10 cellular contexts compared by ENCODE assay signal in genomic region chr13:68927387-68928026, GRCh38.
DNase-seq lines count a peak whose midpoint lies in the region; ATAC-seq, FAIRE-seq and TF ChIP-seq lines count a peak whose summit lies in the region.
"Had no signal": no experiment of that assay in that cellular context is flagged by ENCODE, and none has a peak within 500 bp of the region (broad histone marks: within the 10 kb centered on the region; RNA-seq: fewer than 3 reads in every experiment).

No MANE protein-coding gene starts in this region.

- in situ Hi-C loops in transverse colon (cut with MboI; ENCODE audit: low pct_ligation_motif_present in 1 of 4, low pct_unique_long_range_greater_than_20kb in 1 of 4, low sequenced_read_pairs in 3 of 4): no loop called here

- 38 to 40% methylated on average over 2 of the region's 2 CpGs for WGBS in transverse colon (ENCODE audit: low coverage in 1 of 2), 2 donors

- intact Hi-C loops in endothelial cell of umbilical vein (cut with micrococcal nuclease): loop anchor here (1.0 to 10.0 kb wide), 3 partner anchors 397 to 623 kb away; no protein-coding TSS in a partner anchor
- intact Hi-C loops in transverse colon (cut with DNase I; ENCODE audit: low total_unique reads): no loop called here

- ATAC-seq in HG03342 (IDR thresholded peaks at IDR 0.05; ENCODE audit: unreplicated experiment) (no peak), GM18858 (IDR thresholded peaks at IDR 0.05; ENCODE audit: unreplicated experiment) (no peak)
- no peak for ATAC-seq in activated naive CD4-positive, alpha-beta T cell treated with anti-CD3 and anti-CD28 coated beads, Interleukin-2, amount 50 U/mL, for 72 hours

- BruUV-seq in endothelial cell of umbilical vein (replicated peaks; lab: Mats Ljungman, UMichigan): no TSS peak

- no peak overlapping the region for H3K9ac ChIP-seq in endothelial cell of umbilical vein (replicated peaks; ENCODE audit: extremely low read depth, insufficient read depth, low read length)
- H3K9ac ChIP-seq: BLaER1 had no signal

- H2AFZ ChIP-seq in endothelial cell of umbilical vein (ENCODE audit: low read depth, low read length): no peak overlapping the region

- H4K20me1 ChIP-seq in endothelial cell of umbilical vein (replicated peaks; ENCODE audit: control insufficient read depth, extremely low read depth, insufficient read depth, low read length): no peaks in the 10 kb centered on the region
- H4K20me1 ChIP-seq: BLaER1 had no signal

- H3K4me3 ChIP-seq in endothelial cell of umbilical vein (replicated peaks in 1 of 3; ENCODE audit: insufficient read depth in 1 of 3, low read depth in 1 of 3, low read length in 3 of 3): no peak overlapping the region
- H3K4me3 ChIP-seq in transverse colon: no peak overlapping the region
- H3K4me3 ChIP-seq: BLaER1 had no signal

- H3K36me3 ChIP-seq in endothelial cell of umbilical vein (ENCODE audit: control insufficient read depth in 2 of 2, extremely low read depth in 1 of 2, insufficient read depth in 2 of 2, low read length in 2 of 2) (no peaks in the 10 kb centered on the region), transverse colon (no peaks in the 10 kb centered on the region)
- H3K36me3 ChIP-seq: BLaER1 had no signal

- no peak for TF ChIP-seq POLR2A in endothelial cell of umbilical vein (IDR thresholded peaks at IDR 0.05; ENCODE audit: low read depth, low read length)
- no peak for TF ChIP-seq POLR2A in transverse colon (IDR thresholded peaks at IDR 0.05)

- no peak overlapping the region for H3K27ac Mint-ChIP-seq in activated naive CD4-positive, alpha-beta T cell treated with anti-CD3 and anti-CD28 coated beads, Interleukin-2, amount 50 U/mL, for 72 hours
- H3K27ac Mint-ChIP-seq: IgD-negative memory B cell had no signal

- TF ChIP-seq CTCF in endothelial cell of umbilical vein (IDR thresholded peaks at IDR 0.05; ENCODE audit: extremely low read depth in 1 of 2, insufficient read depth in 1 of 2, low read depth in 1 of 2, low read length in 2 of 2) (peak; percentile 15 to 23), transverse colon (IDR thresholded peaks at IDR 0.05) (no peak)

- H3K27ac ChIP-seq in endothelial cell of umbilical vein (ENCODE audit: insufficient read depth, low read depth, low read length): no peak overlapping the region
- H3K27ac ChIP-seq in transverse colon: no peak overlapping the region
- H3K27ac ChIP-seq: BLaER1 had no signal

- H3K4me1 ChIP-seq in endothelial cell of umbilical vein (ENCODE audit: control insufficient read depth, extremely low read depth, insufficient read depth, low read length) (no peaks in the 10 kb centered on the region), transverse colon (no peaks in the 10 kb centered on the region)
- H3K4me1 ChIP-seq: BLaER1 had no signal

- H3K9me3 Mint-ChIP-seq in activated naive CD4-positive, alpha-beta T cell treated with anti-CD3 and anti-CD28 coated beads, Interleukin-2, amount 50 U/mL, for 72 hours: peaks cover 10 to 14% of the 10 kb centered on the region in 2 donors
- H3K9me3 Mint-ChIP-seq: IgD-negative memory B cell had no signal

- H3K27me3 ChIP-seq in endothelial cell of umbilical vein (ENCODE audit: control insufficient read depth in 2 of 2, insufficient read depth in 2 of 2, low read length in 2 of 2): no peaks in the 10 kb centered on the region
- H3K27me3 ChIP-seq in transverse colon: no peaks in the 10 kb centered on the region
- H3K27me3 ChIP-seq: BLaER1 had no signal

- POLR2A ChIA-PET in endothelial cell of umbilical vein (lab: Charles Lee): no interaction called here

- dilution Hi-C loops in endothelial cell of umbilical vein (cut with MboI; ENCODE audit: extremely low pct_ligation_motif_present, low sequenced_read_pairs): no loop called here

- H3K79me2 ChIP-seq in endothelial cell of umbilical vein (ENCODE audit: control insufficient read depth, insufficient read depth, low read length): no peaks in the 10 kb centered on the region

- H3K36me3 Mint-ChIP-seq in activated naive CD4-positive, alpha-beta T cell treated with anti-CD3 and anti-CD28 coated beads, Interleukin-2, amount 50 U/mL, for 72 hours: no peaks in the 10 kb centered on the region
- H3K36me3 Mint-ChIP-seq: IgD-negative memory B cell had no signal

- no peaks in the 10 kb centered on the region for H3K9me1 ChIP-seq in endothelial cell of umbilical vein (replicated peaks; ENCODE audit: control insufficient read depth, extremely low read depth, insufficient read depth, low read length)

- peak; percentile 46 for FAIRE-seq in endothelial cell of umbilical vein (lab: Jason Lieb, UNC)

- CTCF ChIA-PET in endothelial cell of umbilical vein (lab: Charles Lee): interaction anchor here (0.7 to 2.2 kb wide), 5 partner anchors 10 to 623 kb away, joined by 3 to 25 read pairs (median 3); no protein-coding TSS in a partner anchor

- H3K4me2 ChIP-seq in endothelial cell of umbilical vein (ENCODE audit: insufficient read depth, low read length): no peak overlapping the region
- H3K4me2 ChIP-seq: BLaER1 had no signal

- peak; percentile 10 to 55 for DNase-seq in NCI-H524 (lab: John Stamatoyannopoulos, UW)
- DNase-seq in NCI-H524 treated with DMSO at 0.1 percent for 48 hours (lab: John Stamatoyannopoulos, UW): no peak
- DNase-seq in NCI-H460 (ENCODE audit: extremely low read depth, low read depth): peak; percentile 41
- DNase-seq in endothelial cell of umbilical vein (ENCODE audit: low read depth, low spot score): peak; percentile 1
- peak; percentile 6 for DNase-seq in transverse colon
- DNase-seq in activated naive CD4-positive, alpha-beta T cell treated with anti-CD3 and anti-CD28 coated beads, Interleukin-2, amount 50 U/mL, for 72 hours (ENCODE audit: low spot score in 2 of 2): no peak

- no peak for TF ChIP-seq EP300 in transverse colon (IDR thresholded peaks at IDR 0.05; ENCODE audit: low read depth)

- H3K9me3 ChIP-seq in endothelial cell of umbilical vein (replicated peaks; ENCODE audit: control insufficient read depth, insufficient read depth, low read length) (no peaks in the 10 kb centered on the region), transverse colon (no peaks in the 10 kb centered on the region)
- H3K9me3 ChIP-seq: BLaER1 had no signal

TF ChIP-seq in endothelial cell of umbilical vein, 7 proteins besides CTCF, POLR2A, EP300 and RAD21:
- TF ChIP-seq JUN (IDR thresholded peaks at IDR 0.05; ENCODE audit: borderline replicate concordance, insufficient read depth, insufficient read length, low read depth) (no peak), POLR2AphosphoS5 (IDR thresholded peaks at IDR 0.05; ENCODE audit: insufficient read depth, low read depth, low read length) (no peak), MAX (IDR thresholded peaks at IDR 0.05; ENCODE audit: insufficient read depth, insufficient read length) (no peak), FOS (IDR thresholded peaks at IDR 0.05; ENCODE audit: borderline replicate concordance, insufficient read depth, low read length) (no peak), GATA2 (IDR thresholded peaks at IDR 0.05; ENCODE audit: insufficient read depth, insufficient read length, low read depth, low read length) (no peak), EZH2 (IDR thresholded peaks at IDR 0.05; ENCODE audit: borderline replicate concordance, low read depth, low read length, severe bottlenecking) (no peak), MYC (IDR thresholded peaks at IDR 0.05; ENCODE audit: low read depth, low read length) (no peak)

Comparison
In these comparisons a context has a peak if more than half of its experiments do, and no peak if none do; other contexts are left out.
1. DNase-seq: peak in NCI-H524 (2 of 2), NCI-H460 (single experiment), endothelial cell of umbilical vein (single experiment) and transverse colon (single experiment); none in NCI-H524 treated with DMSO at 0.1 percent for 48 hours (single experiment) and activated naive CD4-positive, alpha-beta T cell treated with anti-CD3 and anti-CD28 coated beads, Interleukin-2, amount 50 U/mL, for 72 hours (0 of 2).
2. CTCF ChIP-seq: peak in endothelial cell of umbilical vein (2 of 2); none in transverse colon (0 of 5).